8 cellular contexts compared by ENCODE assay signal in genomic region chr7:519429-519973, GRCh38. TPM values are rescaled to one million over a fixed set of nuclear protein-coding genes. Genes with fewer than 3 reads are reported as not detected.
DNase-seq lines count a peak whose midpoint lies in the region; ATAC-seq and TF ChIP-seq lines count a peak whose summit lies in the region.

Gene PDGFA, minus strand, starts transcription at chr7:519846. Its CDS starts 845 bp downstream, at chr7:519001.

- no peak within 1 kb of the TSS for H3K27ac Mint-ChIP-seq in CD4-positive, CD25-positive, alpha-beta regulatory T cell

- H3K4me1 ChIP-seq in CD4-positive, CD25-positive, alpha-beta regulatory T cell (ENCODE audit: control insufficient read depth, insufficient read depth, low read length, poor library complexity, severe bottlenecking) = peaks cover 55% of the 10 kb centered on the region
- H3K4me1 ChIP-seq in upper lobe of left lung = peaks cover 42 to 83% (median 62%) of the 10 kb centered on the region in 4 donors

- no peak within 1 kb of the TSS for H3K4me3 ChIP-seq in CD4-positive, CD25-positive, alpha-beta regulatory T cell (ENCODE audit: low read depth, low read length)
- H3K4me3 ChIP-seq in epithelial cell of proximal tubule (ENCODE audit: low read depth, low read length) (peak within 1 kb of the TSS; percentile 69), upper lobe of left lung (peak within 1 kb of the TSS; percentile 70 to 85 (median 79))

- peak within 1 kb of the TSS; percentile 44 to 77 (median 76) for H3K4me3 Mint-ChIP-seq in CD4-positive, CD25-positive, alpha-beta regulatory T cell

- H3K27ac ChIP-seq in CD4-positive, CD25-positive, alpha-beta regulatory T cell (ENCODE audit: insufficient read depth, low read length, poor library complexity, severe bottlenecking) = no peak within 1 kb of the TSS
- H3K27ac ChIP-seq in upper lobe of left lung = peak within 1 kb of the TSS; percentile 82 to 91 (median 86)

- TF ChIP-seq POLR2A in upper lobe of left lung (IDR thresholded peaks at IDR 0.05) = no peak

- H3K27me3 Mint-ChIP-seq in CD4-positive, CD25-positive, alpha-beta regulatory T cell = peaks cover 31% of the 10 kb centered on the region

- 1% methylated on average over 55 of the region's 93 CpGs; no CpG with 5 or more reads in 1 of the 2 donors for WGBS in upper lobe of left lung, 2 donors

- no peaks in the 10 kb centered on the region for H3K36me3 Mint-ChIP-seq in CD4-positive, CD25-positive, alpha-beta regulatory T cell

- H3K36me3 ChIP-seq in CD4-positive, CD25-positive, alpha-beta regulatory T cell (ENCODE audit: control insufficient read depth, insufficient read depth, low read length) = no peaks in the 10 kb centered on the region
- H3K36me3 ChIP-seq in upper lobe of left lung = no peaks in the 10 kb centered on the region

- ATAC-seq in CD4-positive, CD25-positive, alpha-beta regulatory T cell (ENCODE audit: low read depth in 2 of 2) = no peak
- ATAC-seq in upper lobe of left lung (ENCODE audit: low FRiP score in 2 of 2) = peak in 1 of 2 donors; percentile 7
- ATAC-seq in HG03565 (IDR thresholded peaks at IDR 0.05; ENCODE audit: unreplicated experiment) = no peak

- H3K4me1 Mint-ChIP-seq in CD4-positive, CD25-positive, alpha-beta regulatory T cell = peaks cover 0 to 22% (median 0%) of the 10 kb centered on the region in 4 donors

- no peaks in the 10 kb centered on the region for H3K9me3 Mint-ChIP-seq in CD4-positive, CD25-positive, alpha-beta regulatory T cell

- no peaks in the 10 kb centered on the region for H3K27me3 ChIP-seq in CD4-positive, CD25-positive, alpha-beta regulatory T cell (ENCODE audit: control insufficient read depth, insufficient read depth, low read length)
- H3K27me3 ChIP-seq in upper lobe of left lung = peaks cover 0 to 42% (median 16%) of the 10 kb centered on the region in 4 donors

- DNase-seq in CD4-positive, CD25-positive, alpha-beta regulatory T cell = peak in 1 of 3 donors; percentile 31
- DNase-seq in HCEC 1CT (peak; percentile 63), UCSD-AML1 (lab: John Stamatoyannopoulos, UW; ENCODE audit: unreplicated experiment) (peak; percentile 25), epithelial cell of proximal tubule (ENCODE audit: low read depth) (no peak), mucosa of gallbladder (ENCODE audit: low spot score) (no peak), upper lobe of left lung (peak in 1 of 2 donors; percentile 91), HK-2 (ENCODE audit: unreplicated experiment) (no peak)

- H3K9me3 ChIP-seq in CD4-positive, CD25-positive, alpha-beta regulatory T cell (ENCODE audit: control insufficient read depth in 2 of 2, low read length in 2 of 2) = no peaks in the 10 kb centered on the region
- no peaks in the 10 kb centered on the region for H3K9me3 ChIP-seq in upper lobe of left lung

- TF ChIP-seq CTCF in epithelial cell of proximal tubule (conservative IDR thresholded peaks at IDR 0.05; ENCODE audit: low read depth, low read length) (no peak), upper lobe of left lung (IDR thresholded peaks at IDR 0.05) (peak in 1 of 6 experiments; percentile 15)

- no peak for TF ChIP-seq EP300 in upper lobe of left lung (IDR thresholded peaks at IDR 0.05)

RNA-seq across cellular contexts. Expression of gene PDGFA, which starts in this region (rescaled TPM):
- total RNA-seq in CD4-positive, CD25-positive, alpha-beta regulatory T cell = 2.9 TPM
- polyA plus RNA-seq in CD4-positive, CD25-positive, alpha-beta regulatory T cell = not detected
- total RNA-seq in epithelial cell of proximal tubule (11.6 and 27.3 TPM in 2 replicates), mucosa of gallbladder (51.2 TPM), upper lobe of left lung (10 to 100 TPM; 23.0 to 73.3 (median 44.6) TPM)

Comparison
In these comparisons a context has a peak if more than half of its experiments do, and no peak if none do; other contexts are left out.
1. DNase-seq: peak in HCEC 1CT (single experiment) and UCSD-AML1 (single experiment); none in epithelial cell of proximal tubule (single experiment), mucosa of gallbladder (single experiment) and HK-2 (single experiment).